Comparison of ENCODE assay signal across 23 cellular contexts in genomic region chr4:126271266-126271665, GRCh38.
"Had no signal": no experiment of that assay in that cellular context is flagged by ENCODE, and none has a peak within 500 bp of the region (broad histone marks: within the 10 kb centered on the region; RNA-seq: fewer than 3 reads in every experiment).

No MANE protein-coding gene starts in this region.

- DNase-seq: activated B cell treated with CpG ODN at 0.5 μM for 24 hours; activated CD4-positive, alpha-beta T cell treated with anti-CD3 and anti-CD28 coated beads for 36 hours; activated CD4-positive, alpha-beta T cell treated with anti-CD3 and anti-CD28 coated beads, Interleukin-2, amount 50 U/mL, for 48 hours; activated effector memory CD4-positive, alpha-beta T cell treated with Interleukin-2 at 50 U/mL for 16 hours; activated naive CD4-positive, alpha-beta T cell treated with anti-CD3 and anti-CD28 coated beads for 36 hours; activated naive CD8-positive, alpha-beta T cell treated with anti-CD3 and anti-CD28 coated beads, Interleukin-2, amount 10 ng/mL, durations not matched to agents 7 days and 5 days; activated T-cell treated with anti-CD3 and anti-CD28 coated beads, Interleukin-2, amount 50 U/mL, for 48 hours; amygdala; immature natural killer cell; kidney glomerular epithelial cell; left ventricle myocardium superior; mammary epithelial cell; right lobe of liver; stimulated activated CD4-positive, alpha-beta T cell treated with anti-CD3 and anti-CD28 coated beads, Interleukin-2, amount 100 ng/mL, for 24 hours; stimulated activated naive CD8-positive, alpha-beta T cell treated with anti-CD3 and anti-CD28 coated beads, Interleukin-15, amount 100 ng/mL, for 72 hours; T1000 had no signal

- ATAC-seq: activated CD4-positive, alpha-beta T cell treated with anti-CD3 and anti-CD28 coated beads for 36 hours; foreskin keratinocyte; left ventricle myocardium superior; natural killer cell treated with Interleukin-12 subunit alpha and Interleukin-12 subunit beta and Interleukin-15 and Interleukin-18, amount 100 ng/mL, for 72 hours; right lobe of liver; stimulated activated effector memory CD8-positive, alpha-beta T cell treated with anti-CD3 and anti-CD28 coated beads, Interleukin-12 subunit alpha, Interleukin-12 subunit beta, amount 100 ng/mL, for 72 hours; stimulated activated naive CD8-positive, alpha-beta T cell treated with anti-CD3 and anti-CD28 coated beads, Interleukin-15, amount 100 ng/mL, for 72 hours had no signal

- H3K9me3 ChIP-seq: right lobe of liver, upper lobe of left lung had no signal

- H3K4me3 ChIP-seq: cardiac muscle cell, right lobe of liver, skin epidermis, upper lobe of left lung had no signal

- H3K9ac ChIP-seq: parathyroid adenoma had no signal

- H3K27me3 ChIP-seq: cardiac muscle cell, foreskin keratinocyte, right lobe of liver, upper lobe of left lung had no signal

- H3K36me3 ChIP-seq: cardiac muscle cell, right lobe of liver, upper lobe of left lung had no signal

- H3K27ac ChIP-seq: cardiac muscle cell, foreskin keratinocyte, parathyroid adenoma, right lobe of liver, skin epidermis, upper lobe of left lung had no signal

- H3K4me1 ChIP-seq: foreskin keratinocyte, parathyroid adenoma, right lobe of liver, upper lobe of left lung had no signal
